Comparison of ENCODE assay signal across 8 cellular contexts in the genomic region with DNA sequence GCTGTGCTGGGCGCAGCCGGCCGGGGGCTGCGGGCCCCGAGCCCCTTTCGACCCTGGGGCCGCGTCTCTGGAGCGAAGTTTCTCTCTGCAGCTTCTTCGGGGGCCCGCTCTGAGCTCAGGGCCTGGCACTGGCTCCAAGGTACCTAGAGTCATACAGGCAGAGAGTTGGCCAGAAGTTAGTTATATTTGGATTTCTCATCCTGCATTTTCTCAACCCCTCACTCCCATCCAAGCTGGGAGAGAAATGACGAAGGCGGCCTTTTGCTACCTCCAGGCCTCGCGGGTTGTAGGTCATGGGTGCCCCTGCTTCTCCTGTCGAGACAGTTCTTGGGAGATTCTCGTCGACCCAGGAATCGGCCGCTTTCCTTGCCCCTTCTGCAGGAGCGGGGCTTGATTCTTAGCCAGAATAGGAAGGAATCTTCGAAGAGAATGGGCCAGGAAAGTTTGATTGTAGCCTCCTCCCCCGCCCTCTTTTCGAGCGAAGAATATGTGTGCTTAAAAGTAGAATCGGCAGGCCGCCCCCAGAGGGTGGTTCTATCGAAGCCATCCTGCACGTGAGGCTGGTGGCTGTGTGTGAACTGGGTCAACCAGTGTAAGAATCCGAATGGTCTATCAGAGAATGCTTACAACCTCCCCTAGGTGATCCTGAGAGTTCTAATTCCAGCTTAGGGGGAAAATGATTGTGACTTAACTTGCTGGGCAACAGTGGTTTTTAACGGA. TPM values are rescaled to one million over a fixed set of nuclear protein-coding genes. Genes with fewer than 3 reads are reported as not detected.
DNase-seq lines count a peak whose midpoint lies in the region; ATAC-seq, FAIRE-seq and TF ChIP-seq lines count a peak whose summit lies in the region.

No MANE protein-coding gene starts in this region.

- H3K4me3 ChIP-seq in astrocyte of the spinal cord (ENCODE audit: low read depth, low read length), result peak overlapping the region; percentile 70
- H3K4me3 ChIP-seq in HepG2 (replicated peaks in 1 of 3; ENCODE audit: insufficient read depth in 1 of 3, low read depth in 2 of 3, low read length in 3 of 3), result peak overlapping the region; percentile 83 to 91 (median 86)

- no peak for FAIRE-seq in HepG2 (lab: Jason Lieb, UNC)

- H3K27ac ChIP-seq in HepG2 (ENCODE audit: extremely low read length, insufficient read depth, low read length), result peak overlapping the region; percentile 94

- under 1% methylated on average over 18 of the region's 31 CpGs for WGBS in HepG2 (ENCODE audit: low lambda C conversion rate)

- no peak overlapping the region for H2AFZ ChIP-seq in HepG2 (ENCODE audit: low read length)

- DNase-seq in EH (ENCODE audit: low read depth) (peak; percentile 38), OCI-M1 (lab: John Stamatoyannopoulos, UW) (peak; percentile 40), astrocyte of the spinal cord (ENCODE audit: low read depth, low spot score) (no peak), HepG2 (ENCODE audit: low spot score) (no peak), NCI-H2081 (lab: John Stamatoyannopoulos, UW) (no peak), NCI-H1092 treated with DMSO at 0.1 percent for 48 hours (lab: John Stamatoyannopoulos, UW) (no peak), medulla oblongata (ENCODE audit: extremely low spot score) (no peak)
- peak in 4 of 6 experiments; percentile 2 to 17 (median 11) for DNase-seq in stimulated activated naive CD4-positive, alpha-beta T cell (lab: John Stamatoyannopoulos, UW)

- intact Hi-C loops in HepG2 (cut with micrococcal nuclease; ENCODE audit: unreplicated experiment), result loop anchor here (2.0 to 5.0 kb wide), 3 partner anchors 27 to 1390 kb away; a partner anchor contains a TSS

- peaks cover 59% of the 10 kb centered on the region for H3K4me1 ChIP-seq in HepG2 (ENCODE audit: insufficient read depth, low read length)

- H3K9me3 ChIP-seq in HepG2 (ENCODE audit: low read length), result no peaks in the 10 kb centered on the region

- CTCF ChIA-PET in HepG2 (lab: Yijun Ruan, JAX; ENCODE audit: low intra/inter-chr PET ratio, low total read pairs), result no interaction called here

- H4K20me1 ChIP-seq in HepG2 (ENCODE audit: insufficient read depth, low read length), result peaks cover 27% of the 10 kb centered on the region

- H3K27me3 ChIP-seq in HepG2 (ENCODE audit: control insufficient read depth in 1 of 2, insufficient read depth in 2 of 2, low read length in 2 of 2), result no peaks in the 10 kb centered on the region

- TF ChIP-seq CTCF in astrocyte of the spinal cord (IDR thresholded peaks at IDR 0.05; ENCODE audit: low read depth, low read length) (no peak), HepG2 (CRISPR knock-in tag; IDR thresholded peaks at IDR 0.05) (no peak)

- peaks cover 55% of the 10 kb centered on the region for H3K79me2 ChIP-seq in HepG2 (ENCODE audit: insufficient read depth, low read length)

- BruUV-seq in HepG2 (replicated peaks; lab: Mats Ljungman, UMichigan), result no TSS peak

- peak overlapping the region; percentile 85 for H3K9ac ChIP-seq in HepG2 (ENCODE audit: insufficient read depth, low read depth, low read length)

- POLR2A ChIA-PET in HepG2 (lab: Yijun Ruan, JAX), result interaction anchor here (0.9 to 1.4 kb wide), 2 partner anchors 39 to 54 kb away, joined by 3 to 4 read pairs; no protein-coding TSS in a partner anchor

- no peak for TF ChIP-seq POLR2A in HepG2 (IDR thresholded peaks at IDR 0.05; ENCODE audit: insufficient read depth in 1 of 2, low read depth in 2 of 2, low read length in 2 of 2)

- in situ Hi-C loops in astrocyte of the spinal cord (cut with HindIII; ENCODE audit: low sequenced_read_pairs) (no loop called here), HepG2 (cut with HindIII; ENCODE audit: extremely low pct_ligation_motif_present, low pct_unique_long_range_greater_than_20kb) (no loop called here)

- TF ChIP-seq EP300 in HepG2 (IDR thresholded peaks at IDR 0.05; ENCODE audit: low read depth in 2 of 2, low read length in 2 of 2), result peak in 1 of 2 experiments; percentile 2; a peak in 1 of 4 replicates
- no peak for TF ChIP-seq EP300 in HepG2 (CRISPR knock-in tag; IDR thresholded peaks at IDR 0.05; ENCODE audit: borderline replicate concordance)

- no peak for ATAC-seq in HepG2

- peak overlapping the region; percentile 86 for H3K4me2 ChIP-seq in HepG2 (ENCODE audit: low read depth, low read length)

- H3K36me3 ChIP-seq in HepG2 (replicated peaks in 1 of 2; ENCODE audit: control insufficient read depth in 1 of 2, insufficient read depth in 2 of 2, low read length in 2 of 2), result no peaks in the 10 kb centered on the region

- no peak for TF ChIP-seq RAD21 in HepG2 (CRISPR knock-in tag; IDR thresholded peaks at IDR 0.05)

RNA-seq across cellular contexts. Expression of a gene that starts 0.8 kb away (rescaled TPM):
- 95.5 and 156 TPM in 2 replicates for total RNA-seq in HepG2 (2016; rRNA removed; fragmentation: Illumina TruSeq; extraction: Trizol)
- total RNA-seq in HepG2 (2016; cell fraction: cytosol; rRNA removed; fragmentation: Illumina TruSeq; extraction: Trizol; ENCODE audit: low read depth), result 31.1 and 43.3 TPM in 2 replicates
- 92.5 and 153 TPM in 2 replicates for total RNA-seq in HepG2 (2016; cell fraction: insoluble cytoplasmic fraction; rRNA removed; fragmentation: Illumina TruSeq; extraction: Trizol)
- 74.8 and 84.9 TPM in 2 replicates for total RNA-seq in HepG2 (2016; cell fraction: membrane; rRNA removed; fragmentation: Illumina TruSeq; extraction: Trizol)
- 133 and 164 TPM in 2 replicates for total RNA-seq in HepG2 (2016; cell fraction: nucleus; rRNA removed; fragmentation: Illumina TruSeq; extraction: Trizol)
- polyA plus RNA-seq in HepG2 (2011; rRNA removed), result 35.3 and 49.8 TPM in 2 replicates
- polyA plus RNA-seq in HepG2 (2011; cell fraction: cytosol; rRNA removed), result 26.8 and 37.8 TPM in 2 replicates
- polyA plus RNA-seq in HepG2 (2011; cell fraction: nucleus; rRNA removed), result 18.9 and 25.8 TPM in 2 replicates
- polyA plus RNA-seq in HepG2 (2012), result 53.8 and 55.5 TPM in 2 replicates
- 50.6 and 60.4 TPM in 2 replicates for polyA plus RNA-seq in HepG2 (2016; cell fraction: cytosol; fragmentation: Illumina TruSeq; extraction: Trizol; ENCODE audit: low read depth)
- polyA plus RNA-seq in HepG2 (2016; cell fraction: insoluble cytoplasmic fraction; fragmentation: Illumina TruSeq; extraction: Trizol; ENCODE audit: low read depth), result 79.3 and 82.1 TPM in 2 replicates
- polyA plus RNA-seq in HepG2 (2016; cell fraction: membrane; fragmentation: Illumina TruSeq; extraction: Trizol; ENCODE audit: low read depth), result 61.3 and 75.0 TPM in 2 replicates
- polyA plus RNA-seq in HepG2 (2016; cell fraction: nucleus; fragmentation: Illumina TruSeq; extraction: Trizol; ENCODE audit: insufficient read depth, low read depth), result 177 and 196 TPM in 2 replicates
- polyA minus RNA-seq in HepG2 (2011; rRNA and poly(A)+ RNA removed; ENCODE audit: low replicate concordance), result 39.9 and 58.9 TPM in 2 replicates
- 37.0 and 60.4 TPM in 2 replicates for polyA minus RNA-seq in HepG2 (2011; cell fraction: cytosol; rRNA and poly(A)+ RNA removed)
- 19.3 and 30.8 TPM in 2 replicates for polyA minus RNA-seq in HepG2 (2011; cell fraction: nucleus; rRNA and poly(A)+ RNA removed)

RNA-seq across cellular contexts. Expression of a gene that starts 22.5 kb away (rescaled TPM):
- total RNA-seq in HepG2 (2016; rRNA removed; fragmentation: Illumina TruSeq; extraction: Trizol), result 19.6 and 30.7 TPM in 2 replicates
- 4.9 and 5.2 TPM in 2 replicates for total RNA-seq in HepG2 (2016; cell fraction: cytosol; rRNA removed; fragmentation: Illumina TruSeq; extraction: Trizol; ENCODE audit: low read depth)
- total RNA-seq in HepG2 (2016; cell fraction: insoluble cytoplasmic fraction; rRNA removed; fragmentation: Illumina TruSeq; extraction: Trizol), result 20.3 and 28.2 TPM in 2 replicates
- 13.5 and 13.6 TPM in 2 replicates for total RNA-seq in HepG2 (2016; cell fraction: membrane; rRNA removed; fragmentation: Illumina TruSeq; extraction: Trizol)
- 15.8 and 19.8 TPM in 2 replicates for total RNA-seq in HepG2 (2016; cell fraction: nucleus; rRNA removed; fragmentation: Illumina TruSeq; extraction: Trizol)
- 18.6 and 19.7 TPM in 2 replicates for polyA plus RNA-seq in HepG2 (2011; rRNA removed)
- polyA plus RNA-seq in HepG2 (2011; cell fraction: cytosol; rRNA removed), result 14.9 and 17.8 TPM in 2 replicates
- 19.3 and 19.7 TPM in 2 replicates for polyA plus RNA-seq in HepG2 (2011; cell fraction: nucleus; rRNA removed)
- 16.7 and 17.6 TPM in 2 replicates for polyA plus RNA-seq in HepG2 (2012)
- polyA plus RNA-seq in HepG2 (2016; cell fraction: cytosol; fragmentation: Illumina TruSeq; extraction: Trizol; ENCODE audit: low read depth), result 3.8 and 4.1 TPM in 2 replicates
- 27.6 and 27.9 TPM in 2 replicates for polyA plus RNA-seq in HepG2 (2016; cell fraction: insoluble cytoplasmic fraction; fragmentation: Illumina TruSeq; extraction: Trizol; ENCODE audit: low read depth)
- 9.0 TPM in 2 replicates for polyA plus RNA-seq in HepG2 (2016; cell fraction: membrane; fragmentation: Illumina TruSeq; extraction: Trizol; ENCODE audit: low read depth)
- 25.6 and 26.1 TPM in 2 replicates for polyA plus RNA-seq in HepG2 (2016; cell fraction: nucleus; fragmentation: Illumina TruSeq; extraction: Trizol; ENCODE audit: insufficient read depth, low read depth)
- 27.6 and 29.3 TPM in 2 replicates for polyA minus RNA-seq in HepG2 (2011; rRNA and poly(A)+ RNA removed; ENCODE audit: low replicate concordance)
- polyA minus RNA-seq in HepG2 (2011; cell fraction: cytosol; rRNA and poly(A)+ RNA removed), result 14.1 and 15.8 TPM in 2 replicates
- 11.6 and 11.8 TPM in 2 replicates for polyA minus RNA-seq in HepG2 (2011; cell fraction: nucleus; rRNA and poly(A)+ RNA removed)

RNA-seq across cellular contexts. Expression of a gene that starts 37.9 kb away (rescaled TPM):
- total RNA-seq in HepG2 (2016; rRNA removed; fragmentation: Illumina TruSeq; extraction: Trizol), result 22.4 and 27.7 TPM in 2 replicates
- 6.0 and 6.3 TPM in 2 replicates for total RNA-seq in HepG2 (2016; cell fraction: cytosol; rRNA removed; fragmentation: Illumina TruSeq; extraction: Trizol; ENCODE audit: low read depth)
- 23.1 and 29.1 TPM in 2 replicates for total RNA-seq in HepG2 (2016; cell fraction: insoluble cytoplasmic fraction; rRNA removed; fragmentation: Illumina TruSeq; extraction: Trizol)
- 9.4 and 9.6 TPM in 2 replicates for total RNA-seq in HepG2 (2016; cell fraction: membrane; rRNA removed; fragmentation: Illumina TruSeq; extraction: Trizol)
- total RNA-seq in HepG2 (2016; cell fraction: nucleus; rRNA removed; fragmentation: Illumina TruSeq; extraction: Trizol), result 15.4 and 17.9 TPM in 2 replicates
- polyA plus RNA-seq in HepG2 (2011; rRNA removed), result 17.4 and 25.4 TPM in 2 replicates
- polyA plus RNA-seq in HepG2 (2011; cell fraction: cytosol; rRNA removed), result 18.0 and 24.2 TPM in 2 replicates
- polyA plus RNA-seq in HepG2 (2011; cell fraction: nucleus; rRNA removed), result 56.5 and 57.9 TPM in 2 replicates
- 16.1 and 18.5 TPM in 2 replicates for polyA plus RNA-seq in HepG2 (2012)
- 4.5 and 4.6 TPM in 2 replicates for polyA plus RNA-seq in HepG2 (2016; cell fraction: cytosol; fragmentation: Illumina TruSeq; extraction: Trizol; ENCODE audit: low read depth)
- polyA plus RNA-seq in HepG2 (2016; cell fraction: insoluble cytoplasmic fraction; fragmentation: Illumina TruSeq; extraction: Trizol; ENCODE audit: low read depth), result 17.0 and 22.0 TPM in 2 replicates
- polyA plus RNA-seq in HepG2 (2016; cell fraction: membrane; fragmentation: Illumina TruSeq; extraction: Trizol; ENCODE audit: low read depth), result 5.6 and 5.7 TPM in 2 replicates
- 30.9 and 31.9 TPM in 2 replicates for polyA plus RNA-seq in HepG2 (2016; cell fraction: nucleus; fragmentation: Illumina TruSeq; extraction: Trizol; ENCODE audit: insufficient read depth, low read depth)
- 6.9 and 23.2 TPM in 2 replicates for polyA minus RNA-seq in HepG2 (2011; rRNA and poly(A)+ RNA removed; ENCODE audit: low replicate concordance)
- 15.2 and 16.1 TPM in 2 replicates for polyA minus RNA-seq in HepG2 (2011; cell fraction: cytosol; rRNA and poly(A)+ RNA removed)
- 9.3 and 10.6 TPM in 2 replicates for polyA minus RNA-seq in HepG2 (2011; cell fraction: nucleus; rRNA and poly(A)+ RNA removed)

RNA-seq across cellular contexts. Expression of a gene that starts 47.3 kb away (rescaled TPM):
- total RNA-seq in HepG2 (2016; rRNA removed; fragmentation: Illumina TruSeq; extraction: Trizol), result not detected in 2 replicates
- total RNA-seq in HepG2 (2016; cell fraction: cytosol; rRNA removed; fragmentation: Illumina TruSeq; extraction: Trizol; ENCODE audit: low read depth), result not detected in 2 replicates
- total RNA-seq in HepG2 (2016; cell fraction: insoluble cytoplasmic fraction; rRNA removed; fragmentation: Illumina TruSeq; extraction: Trizol), result not detected in 2 replicates
- not detected in 2 replicates for total RNA-seq in HepG2 (2016; cell fraction: membrane; rRNA removed; fragmentation: Illumina TruSeq; extraction: Trizol)
- not detected in 2 replicates for total RNA-seq in HepG2 (2016; cell fraction: nucleus; rRNA removed; fragmentation: Illumina TruSeq; extraction: Trizol)
- not detected in 2 replicates for polyA plus RNA-seq in HepG2 (2011; rRNA removed)
- polyA plus RNA-seq in HepG2 (2011; cell fraction: cytosol; rRNA removed), result 0.03 and 0.04 TPM in 2 replicates
- polyA plus RNA-seq in HepG2 (2011; cell fraction: nucleus; rRNA removed), result not detected in 2 replicates
- polyA plus RNA-seq in HepG2 (2012), result 0.07 TPM in 1 of 2 replicates, not detected in the other
- polyA plus RNA-seq in HepG2 (2016; cell fraction: cytosol; fragmentation: Illumina TruSeq; extraction: Trizol; ENCODE audit: low read depth), result not detected in 2 replicates
- not detected in 2 replicates for polyA plus RNA-seq in HepG2 (2016; cell fraction: insoluble cytoplasmic fraction; fragmentation: Illumina TruSeq; extraction: Trizol; ENCODE audit: low read depth)
- not detected in 2 replicates for polyA plus RNA-seq in HepG2 (2016; cell fraction: membrane; fragmentation: Illumina TruSeq; extraction: Trizol; ENCODE audit: low read depth)
- not detected in 2 replicates for polyA plus RNA-seq in HepG2 (2016; cell fraction: nucleus; fragmentation: Illumina TruSeq; extraction: Trizol; ENCODE audit: insufficient read depth, low read depth)
- polyA minus RNA-seq in HepG2 (2011; rRNA and poly(A)+ RNA removed; ENCODE audit: low replicate concordance), result 0.22 TPM in 1 of 2 replicates, not detected in the other
- not detected in 2 replicates for polyA minus RNA-seq in HepG2 (2011; cell fraction: cytosol; rRNA and poly(A)+ RNA removed)
- polyA minus RNA-seq in HepG2 (2011; cell fraction: nucleus; rRNA and poly(A)+ RNA removed), result not detected in 2 replicates

Comparison
In these comparisons a context has a peak if more than half of its experiments do, and no peak if none do; other contexts are left out.
1. DNase-seq: peak in EH (single experiment), OCI-M1 (single experiment) and stimulated activated naive CD4-positive, alpha-beta T cell (4 of 6); none in astrocyte of the spinal cord (single experiment), HepG2 (single experiment), NCI-H2081 (0 of 2), NCI-H1092 treated with DMSO at 0.1 percent for 48 hours (single experiment) and medulla oblongata (single experiment).